In genomic region chr1:176029609-176030008, GRCh38 we compare ENCODE assay signal across 26 cellular contexts.
"Had no signal": no experiment of that assay in that cellular context is flagged by ENCODE, and none has a peak within 500 bp of the region (broad histone marks: within the 10 kb centered on the region; RNA-seq: fewer than 3 reads in every experiment).

No MANE protein-coding gene starts in this region.

- H3K27me3 ChIP-seq: colonic mucosa, esophagus squamous epithelium, gastrocnemius medialis, heart right ventricle, left lung had no signal

- H3K4me1 ChIP-seq: colonic mucosa, gastrocnemius medialis had no signal

- H3K36me3 ChIP-seq: colonic mucosa had no signal

- DNase-seq: colonic mucosa; cortex of kidney; effector CD8-positive, alpha-beta T cell; effector memory CD8-positive, alpha-beta T cell; endodermal cell; erythroblast; esophagus squamous epithelium; foreskin fibroblast; foreskin melanocyte; gastrocnemius medialis; glutamatergic neuron; head of caudate nucleus; heart right ventricle; hippocampal formation; left cardiac atrium; left lung; left ventricle myocardium superior; lower lobe of right lung; mesendoderm; midbrain; naive thymus-derived CD4-positive, alpha-beta T cell had no signal

- FAIRE-seq: endometrium, islet of Langerhans, keratinocyte had no signal

- ATAC-seq: effector memory CD8-positive, alpha-beta T cell; esophagus mucosa; gastrocnemius medialis; heart right ventricle; left cardiac atrium; left lung; left ventricle myocardium superior; lower lobe of right lung; naive thymus-derived CD4-positive, alpha-beta T cell had no signal

- H3K27ac ChIP-seq: colonic mucosa, epithelial cell of prostate, esophagus squamous epithelium, gastrocnemius medialis, heart right ventricle, left lung, lower lobe of right lung had no signal

- H3K4me3 ChIP-seq: colonic mucosa, esophagus squamous epithelium, gastrocnemius medialis, heart right ventricle, left lung, lower lobe of right lung had no signal

- H3K9me3 ChIP-seq: colonic mucosa, esophagus squamous epithelium, gastrocnemius medialis, heart right ventricle, left lung, lower lobe of right lung had no signal
